Comparison of ENCODE assay signal across 24 cellular contexts in the genomic region with DNA sequence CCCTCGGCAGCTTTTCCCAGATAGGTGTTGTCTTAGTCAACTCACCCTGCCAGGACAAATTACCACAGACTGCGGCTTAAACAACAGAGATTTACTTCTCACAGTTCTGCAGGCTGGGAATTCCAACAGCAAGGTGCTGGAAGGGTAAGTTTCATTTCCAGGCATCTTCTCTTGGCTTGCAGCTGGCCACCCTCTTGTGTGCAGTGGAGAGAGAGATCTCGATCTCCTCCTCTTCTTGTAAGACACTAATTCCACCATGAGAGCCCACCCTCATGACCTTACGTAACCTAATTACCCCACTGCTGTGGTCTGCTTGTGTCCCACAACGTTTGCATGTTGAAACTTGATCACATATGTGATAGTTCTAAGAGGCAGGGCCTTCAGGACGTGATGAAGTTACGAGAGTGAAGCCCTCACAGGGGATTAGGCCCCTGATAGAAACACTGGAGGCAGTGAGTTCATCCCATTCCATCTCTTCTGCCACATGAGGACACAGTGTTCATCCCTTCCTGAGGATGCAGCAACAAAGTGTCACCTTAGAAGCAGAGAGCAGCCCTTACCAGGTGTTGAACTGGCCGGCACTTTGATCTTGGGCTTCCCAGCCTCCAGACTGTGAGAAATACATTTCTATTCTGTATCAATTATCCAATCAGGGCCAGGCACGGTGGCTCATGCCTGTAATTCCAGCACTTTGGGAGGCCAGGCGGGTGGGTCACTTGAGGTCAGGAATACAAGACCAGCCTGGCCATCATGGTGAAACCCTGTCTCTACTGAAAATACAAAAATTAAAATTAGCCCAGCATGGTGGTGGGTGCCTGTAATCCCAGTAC.
"Had no signal": no experiment of that assay in that cellular context is flagged by ENCODE, and none has a peak within 500 bp of the region (broad histone marks: within the 10 kb centered on the region; RNA-seq: fewer than 3 reads in every experiment).

No MANE protein-coding gene starts in this region.

- H3K36me3 ChIP-seq: adrenal gland, ascending aorta, cardiac muscle cell, right lobe of liver, thoracic aorta, upper lobe of left lung had no signal

- H3K9me3 ChIP-seq: adrenal gland, ascending aorta, right lobe of liver, thoracic aorta, upper lobe of left lung had no signal

- H3K27ac ChIP-seq: adrenal gland, ascending aorta, cardiac muscle cell, right lobe of liver, thoracic aorta, upper lobe of left lung had no signal

- H3K27me3 ChIP-seq: adrenal gland, ascending aorta, cardiac muscle cell, right lobe of liver, upper lobe of left lung had no signal

- DNase-seq: activated CD4-positive, alpha-beta memory T cell treated with anti-CD3 and anti-CD28 coated beads for 36 hours; activated CD4-positive, alpha-beta T cell treated with anti-CD3 and anti-CD28 coated beads, Interleukin-2, amount 10 ng/mL, durations not matched to agents 24 days and 14 days; activated CD4-positive, CD25-positive, alpha-beta regulatory T cell treated with anti-CD3 and anti-CD28 coated beads, Interleukin-2, amount 50 U/mL, for 72 hours; activated naive CD4-positive, alpha-beta T cell; cortex of kidney; effector memory CD8-positive, alpha-beta T cell; foreskin fibroblast; head of caudate nucleus; hippocampal formation; kidney; left colon; mammary epithelial cell; posterior cingulate gyrus; right lobe of liver; stimulated activated CD4-positive, alpha-beta T cell treated with anti-CD3 and anti-CD28 coated beads, Interleukin-2, amount 100 ng/mL, for 48 hours; SW 1271; T-helper 9 cell; upper lobe of left lung had no signal

- H3K4me1 ChIP-seq: right lobe of liver, upper lobe of left lung had no signal

- H3K4me3 ChIP-seq: adrenal gland, ascending aorta, cardiac muscle cell, right lobe of liver, thoracic aorta, upper lobe of left lung had no signal

- ATAC-seq: activated naive CD4-positive, alpha-beta T cell treated with anti-CD3 and anti-CD28 coated beads, Interleukin-2, amount 50 U/mL, for 72 hours; effector memory CD8-positive, alpha-beta T cell; left colon; right lobe of liver; stimulated activated naive CD8-positive, alpha-beta T cell treated with anti-CD3 and anti-CD28 coated beads, Interleukin-15, Interleukin-2, amounts not matched to agents 100 U/mL and 50 U/mL, for 24 hours had no signal
